In the genomic region with DNA sequence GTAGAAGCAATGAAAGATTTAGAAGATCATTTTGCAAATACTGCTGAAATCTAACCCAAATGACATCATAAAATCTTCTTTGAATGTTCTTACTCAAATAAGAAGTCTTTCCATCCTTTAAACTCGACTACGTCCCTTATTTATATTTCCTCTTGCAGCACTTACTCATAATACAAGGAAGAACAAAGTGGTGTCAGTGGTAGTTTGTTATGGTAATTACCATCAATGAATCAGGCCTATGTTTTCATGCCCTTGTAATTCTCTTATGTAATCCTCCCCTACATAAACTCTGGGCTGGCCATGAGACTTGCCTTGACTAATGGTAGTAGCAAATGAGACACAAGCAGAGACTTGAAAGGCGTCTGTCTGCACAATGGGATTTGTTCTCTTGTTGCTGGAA, we compare ENCODE assay signal across 11 cellular contexts. TPM values are rescaled to one million over a fixed set of nuclear protein-coding genes. Genes with fewer than 3 reads are reported as not detected.
DNase-seq lines count a peak whose midpoint lies in the region; ATAC-seq and TF ChIP-seq lines count a peak whose summit lies in the region.
"Had no signal": no experiment of that assay in that cellular context is flagged by ENCODE, and none has a peak within 500 bp of the region (broad histone marks: within the 10 kb centered on the region; RNA-seq: fewer than 3 reads in every experiment).

No MANE protein-coding gene starts in this region.

- H3K36me3 Mint-ChIP-seq in activated naive CD4-positive, alpha-beta T cell treated with anti-CD3 and anti-CD28 coated beads, Interleukin-2, amount 50 U/mL, for 72 hours, result peaks cover 8 to 29% of the 10 kb centered on the region in 2 donors

- H3K9me3 ChIP-seq in tibial artery, result no peaks in the 10 kb centered on the region
- H3K9me3 ChIP-seq: neutrophil had no signal

- H3K9me3 Mint-ChIP-seq in activated naive CD4-positive, alpha-beta T cell treated with anti-CD3 and anti-CD28 coated beads, Interleukin-2, amount 50 U/mL, for 72 hours, result peaks cover 3 to 16% of the 10 kb centered on the region in 2 donors

- intact Hi-C loops in left colon (cut with DNase I, micrococcal nuclease) (no loop called here), tibial artery (cut with DNase I; ENCODE audit: low total_unique reads) (no loop called here)

- no peak for TF ChIP-seq CTCF in tibial artery (IDR thresholded peaks at IDR 0.05)

- no peak overlapping the region for H3K4me3 ChIP-seq in tibial artery
- H3K4me3 ChIP-seq: dorsolateral prefrontal cortex had no signal

- no peaks in the 10 kb centered on the region for H3K27me3 ChIP-seq in tibial artery
- H3K27me3 ChIP-seq: dorsolateral prefrontal cortex, neutrophil had no signal

- no peak overlapping the region for H3K27ac ChIP-seq in tibial artery
- H3K27ac ChIP-seq: neutrophil had no signal

- in situ Hi-C loops in Caki2 (cut with HindIII; ENCODE audit: low pct_unique_long_range_greater_than_20kb, low sequenced_read_pairs), result no loop called here

- DNase-seq in Caki2 (ENCODE audit: low read depth) (peak; percentile 54), LHCN-M2 (ENCODE audit: low read depth) (peak; percentile 73), left colon (no peak), T1000 (lab: John Stamatoyannopoulos, UW) (no peak), tibial artery (no peak)
- peak in 1 of 2 donors; percentile 32 for DNase-seq in activated naive CD4-positive, alpha-beta T cell treated with anti-CD3 and anti-CD28 coated beads, Interleukin-2, amount 50 U/mL, for 72 hours (ENCODE audit: low spot score in 2 of 2)
- DNase-seq: dorsolateral prefrontal cortex had no signal

- peak overlapping the region; percentile 65 to 66 for H3K27ac Mint-ChIP-seq in activated naive CD4-positive, alpha-beta T cell treated with anti-CD3 and anti-CD28 coated beads, Interleukin-2, amount 50 U/mL, for 72 hours

- peaks cover 0 to 10% (median 0%) of the 10 kb centered on the region in 4 donors for H3K4me1 ChIP-seq in tibial artery

- H3K36me3 ChIP-seq in tibial artery, result no peaks in the 10 kb centered on the region
- H3K36me3 ChIP-seq: neutrophil had no signal

- peak; percentile 92 to 94 for ATAC-seq in activated naive CD4-positive, alpha-beta T cell treated with anti-CD3 and anti-CD28 coated beads, Interleukin-2, amount 50 U/mL, for 72 hours
- ATAC-seq in left colon (peak; percentile 98), HG02571 (IDR thresholded peaks at IDR 0.05; ENCODE audit: unreplicated experiment) (no peak), HG02610 (IDR thresholded peaks at IDR 0.05; ENCODE audit: unreplicated experiment) (no peak)
- ATAC-seq: Right ventricle myocardium inferior had no signal

RNA-seq across cellular contexts. Expression of a gene that starts 17.0 kb away (rescaled TPM):
- total RNA-seq in Caki2 (2014; rRNA removed; shearing (Covaris generic); ENCODE audit: low replicate concordance), result 9.7 and 17.4 TPM in 2 replicates
- 8.9 and 13.7 TPM in 2 replicates for total RNA-seq in LHCN-M2 (2014; rRNA removed)
- polyA plus RNA-seq in LHCN-M2 (2012), result 3.7 TPM
- 10 to 100 TPM; 14.8 to 23.8 TPM for total RNA-seq in activated naive CD4-positive, alpha-beta T cell treated with anti-CD3 and anti-CD28 coated beads, Interleukin-2, amount 50 U/mL, for 72 hours
- 10 to 100 TPM; 32.4 to 33.4 TPM for total RNA-seq in left colon

Comparison
In these comparisons a context has a peak if more than half of its experiments do, and no peak if none do; other contexts are left out.
1. DNase-seq: peak in Caki2 (single experiment) and LHCN-M2 (single experiment); none in left colon (0 of 2), T1000 (single experiment) and tibial artery (0 of 2).
2. ATAC-seq: peak in activated naive CD4-positive, alpha-beta T cell treated with anti-CD3 and anti-CD28 coated beads, Interleukin-2, amount 50 U/mL, for 72 hours (2 of 2) and left colon (single experiment); none in HG02571 (single experiment) and HG02610 (single experiment).